Comparison of ENCODE assay signal across 9 cellular contexts in the genomic region with DNA sequence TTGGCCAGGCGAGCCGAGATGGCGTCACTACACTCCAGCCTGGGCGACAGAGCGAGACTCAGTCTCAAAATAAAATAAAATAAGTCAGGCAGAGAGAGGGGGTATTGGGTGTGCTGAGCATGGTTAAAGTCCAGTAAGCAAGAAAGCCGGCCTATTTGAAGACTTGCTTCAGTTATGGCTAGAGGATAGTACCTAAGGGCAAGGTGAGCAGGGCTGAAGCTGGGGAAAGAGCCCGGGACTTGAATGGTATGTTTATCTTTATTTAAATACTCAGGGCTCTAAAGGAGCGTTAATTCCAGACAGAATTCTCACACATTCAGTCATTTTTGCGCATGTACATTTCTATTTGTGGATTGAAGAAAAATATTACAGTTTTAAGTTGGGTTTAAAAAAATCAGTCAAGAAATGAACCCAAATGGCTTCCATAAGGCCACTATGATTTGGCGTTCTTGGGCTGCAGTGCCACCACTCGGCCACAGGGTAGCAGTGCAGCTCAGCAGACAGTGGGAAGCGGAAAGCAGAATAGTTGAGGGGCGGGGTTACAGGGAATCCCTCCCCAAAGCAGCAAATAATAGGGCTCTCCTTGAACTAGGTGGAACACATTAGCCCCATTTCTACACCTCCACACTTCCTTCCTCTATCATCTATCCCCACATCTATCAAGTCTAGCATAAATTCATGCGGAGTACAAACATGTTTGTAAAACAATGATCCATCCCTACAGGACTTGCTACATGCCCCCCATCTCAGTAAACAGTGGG. TPM values are rescaled to one million over a fixed set of nuclear protein-coding genes. Genes with fewer than 3 reads are reported as not detected.
DNase-seq lines count a peak whose midpoint lies in the region; ATAC-seq, FAIRE-seq and TF ChIP-seq lines count a peak whose summit lies in the region.
"Had no signal": no experiment of that assay in that cellular context is flagged by ENCODE, and none has a peak within 500 bp of the region (broad histone marks: within the 10 kb centered on the region; RNA-seq: fewer than 3 reads in every experiment).

No MANE protein-coding gene starts in this region.

- CTCF ChIA-PET in HepG2 (lab: Yijun Ruan, JAX; ENCODE audit: low intra/inter-chr PET ratio, low total read pairs), result interaction anchor here (1.4 to 1.9 kb wide), 2 partner anchors 85 to 245 kb away, joined by 5 to 25 read pairs; a partner anchor contains a TSS

- H3K4me3 ChIP-seq in coronary artery (no peak overlapping the region), HepG2 (replicated peaks in 1 of 3; ENCODE audit: insufficient read depth in 1 of 3, low read depth in 2 of 3, low read length in 3 of 3) (peak overlapping the region in 1 of 3 experiments; percentile 5; a peak in 1 of 6 replicates)

- no peaks in the 10 kb centered on the region for H3K9me3 ChIP-seq in HepG2 (ENCODE audit: low read length)

- no peak overlapping the region for H3K27ac ChIP-seq in coronary artery
- H3K27ac ChIP-seq in HepG2 (ENCODE audit: extremely low read length, insufficient read depth, low read length), result no peak overlapping the region

- no peaks in the 10 kb centered on the region; a peak in 1 of 5 replicates for H3K27me3 ChIP-seq in HepG2 (ENCODE audit: control insufficient read depth in 1 of 2, insufficient read depth in 2 of 2, low read length in 2 of 2)

- H2AFZ ChIP-seq in HepG2 (ENCODE audit: low read length), result peak overlapping the region; percentile 84

- peak overlapping the region; percentile 28; the same call in 1 of the 2 replicates for H3K4me2 ChIP-seq in HepG2 (ENCODE audit: low read depth, low read length)

- TF ChIP-seq EP300 in HepG2 (IDR thresholded peaks at IDR 0.05; ENCODE audit: low read depth in 2 of 2, low read length in 2 of 2) (no peak), HepG2 (CRISPR knock-in tag; IDR thresholded peaks at IDR 0.05; ENCODE audit: borderline replicate concordance) (no peak)

- peak; percentile 87 for TF ChIP-seq CTCF in coronary artery (IDR thresholded peaks at IDR 0.05)
- TF ChIP-seq CTCF in HepG2 (CRISPR knock-in tag; IDR thresholded peaks at IDR 0.05), result peak; percentile 97

- TF ChIP-seq RAD21 in HepG2 (CRISPR knock-in tag; IDR thresholded peaks at IDR 0.05), result peak; percentile 94

- no peak for TF ChIP-seq POLR2A in HepG2 (IDR thresholded peaks at IDR 0.05; ENCODE audit: insufficient read depth in 1 of 2, low read depth in 2 of 2, low read length in 2 of 2)

- POLR2A ChIA-PET in HepG2 (lab: Yijun Ruan, JAX), result interaction anchor here (2.0 kb wide), 1 partner anchor 37 kb away, joined by 11 read pairs; a partner anchor contains a TSS

- H3K9ac ChIP-seq in HepG2 (ENCODE audit: insufficient read depth, low read depth, low read length), result no peak overlapping the region

- H4K20me1 ChIP-seq in HepG2 (ENCODE audit: insufficient read depth, low read length), result no peaks in the 10 kb centered on the region

- H3K79me2 ChIP-seq in HepG2 (ENCODE audit: insufficient read depth, low read length), result no peaks in the 10 kb centered on the region

- peak; percentile 95 for FAIRE-seq in HepG2 (lab: Jason Lieb, UNC)

- in situ Hi-C loops in HepG2 (cut with HindIII; ENCODE audit: extremely low pct_ligation_motif_present, low pct_unique_long_range_greater_than_20kb), result loop anchor here (5.0 to 25.0 kb wide), 2 partner anchors 80 to 250 kb away; no protein-coding TSS in a partner anchor

- no TSS peak for BruUV-seq in HepG2 (replicated peaks; lab: Mats Ljungman, UMichigan)

- DNase-seq in CD1c-positive myeloid dendritic cell (ENCODE audit: extremely low spot score) (peak; percentile 80), NCI-H510A treated with DMSO at 0.1 percent for 48 hours (lab: John Stamatoyannopoulos, UW) (peak; percentile 52), coronary artery (ENCODE audit: low spot score) (peak; percentile 79), HepG2 (ENCODE audit: low spot score) (peak; percentile 80)
- peak; percentile 88 for DNase-seq in activated CD4-positive, alpha-beta T cell treated with anti-CD3 and anti-CD28 coated beads for 48 hours
- DNase-seq in stimulated activated CD4-positive, alpha-beta T cell treated with anti-CD3 and anti-CD28 coated beads, TNF-alpha, amount 100 ng/mL, for 1 hour (ENCODE audit: low read depth in 3 of 3, low spot score in 1 of 3), result peak; percentile 30 to 60 (median 45)

- WGBS in HepG2 (ENCODE audit: low lambda C conversion rate), result 39% methylated on average over 14 of the region's 14 CpGs

- intact Hi-C loops in HepG2 (cut with micrococcal nuclease; ENCODE audit: unreplicated experiment), result loop anchor here (1.0 to 5.0 kb wide), 6 partner anchors 36 to 398 kb away; a partner anchor contains a TSS

- H3K36me3 ChIP-seq in HepG2 (replicated peaks in 1 of 2; ENCODE audit: control insufficient read depth in 1 of 2, insufficient read depth in 2 of 2, low read length in 2 of 2), result no peaks in the 10 kb centered on the region

- ATAC-seq in GM19324 (IDR thresholded peaks at IDR 0.05; ENCODE audit: low FRiP score, unreplicated experiment) (peak; percentile 86), HG03378 (IDR thresholded peaks at IDR 0.05; ENCODE audit: unreplicated experiment) (peak; percentile 96), HepG2 (peak; percentile 99)

- peaks cover 23% of the 10 kb centered on the region for H3K4me1 ChIP-seq in HepG2 (ENCODE audit: insufficient read depth, low read length)

TF ChIP-seq in HepG2, 621 proteins besides CTCF, POLR2A, EP300 and RAD21 (continues in another document):
- TF ChIP-seq, protein P1, sequence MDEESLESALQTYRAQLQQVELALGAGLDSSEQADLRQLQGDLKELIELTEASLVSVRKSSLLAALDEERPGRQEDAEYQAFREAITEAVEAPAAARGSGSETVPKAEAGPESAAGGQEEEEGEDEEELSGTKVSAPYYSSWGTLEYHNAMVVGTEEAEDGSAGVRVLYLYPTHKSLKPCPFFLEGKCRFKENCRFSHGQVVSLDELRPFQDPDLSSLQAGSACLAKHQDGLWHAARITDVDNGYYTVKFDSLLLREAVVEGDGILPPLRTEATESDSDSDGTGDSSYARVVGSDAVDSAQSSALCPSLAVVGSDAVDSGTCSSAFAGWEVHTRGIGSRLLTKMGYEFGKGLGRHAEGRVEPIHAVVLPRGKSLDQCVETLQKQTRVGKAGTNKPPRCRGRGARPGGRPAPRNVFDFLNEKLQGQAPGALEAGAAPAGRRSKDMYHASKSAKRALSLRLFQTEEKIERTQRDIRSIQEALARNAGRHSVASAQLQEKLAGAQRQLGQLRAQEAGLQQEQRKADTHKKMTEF (CRISPR knock-in tag; IDR thresholded peaks at IDR 0.05), result 0 out of 2 replicates have a peak, but pooled peaks have one; percentile 23
- TF ChIP-seq SP1 (IDR thresholded peaks at IDR 0.05), result no peak
- TF ChIP-seq SP1 (CRISPR knock-in tag; IDR thresholded peaks at IDR 0.05), result peak; percentile 36; the same call in 1 of the 2 replicates
- TF ChIP-seq, protein P2, sequence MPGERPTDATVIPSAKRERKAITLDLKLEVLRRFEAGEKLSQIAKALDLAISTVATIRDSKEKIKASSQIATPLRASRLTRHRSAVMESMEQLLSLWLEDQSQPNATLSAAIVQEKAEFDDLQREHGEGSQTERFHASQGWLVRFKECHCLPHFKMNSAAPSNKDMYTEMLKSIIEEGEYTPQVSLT (CRISPR knock-in tag; IDR thresholded peaks at IDR 0.05; ENCODE audit: borderline replicate concordance, low read depth), result no peak

RNA-seq across cellular contexts. Expression of a gene that starts 37.2 kb away (rescaled TPM):
- 31.2 and 34.4 TPM in 2 replicates for total RNA-seq in HepG2 (2016; rRNA removed; fragmentation: Illumina TruSeq; extraction: Trizol)
- 10.0 and 11.1 TPM in 2 replicates for total RNA-seq in HepG2 (2016; cell fraction: cytosol; rRNA removed; fragmentation: Illumina TruSeq; extraction: Trizol; ENCODE audit: low read depth)
- total RNA-seq in HepG2 (2016; cell fraction: insoluble cytoplasmic fraction; rRNA removed; fragmentation: Illumina TruSeq; extraction: Trizol), result 29.9 and 30.5 TPM in 2 replicates
- total RNA-seq in HepG2 (2016; cell fraction: membrane; rRNA removed; fragmentation: Illumina TruSeq; extraction: Trizol), result 23.5 and 24.8 TPM in 2 replicates
- total RNA-seq in HepG2 (2016; cell fraction: nucleus; rRNA removed; fragmentation: Illumina TruSeq; extraction: Trizol), result 35.1 and 41.5 TPM in 2 replicates
- polyA plus RNA-seq in HepG2 (2011; rRNA removed), result 36.4 and 38.0 TPM in 2 replicates
- polyA plus RNA-seq in HepG2 (2011; cell fraction: cytosol; rRNA removed), result 16.2 and 23.4 TPM in 2 replicates
- 45.0 and 62.0 TPM in 2 replicates for polyA plus RNA-seq in HepG2 (2011; cell fraction: nucleus; rRNA removed)
- 51.3 and 74.6 TPM in 2 replicates for polyA plus RNA-seq in HepG2 (2012)
- 2.9 and 3.0 TPM in 2 replicates for polyA plus RNA-seq in HepG2 (2016; cell fraction: cytosol; fragmentation: Illumina TruSeq; extraction: Trizol; ENCODE audit: low read depth)
- polyA plus RNA-seq in HepG2 (2016; cell fraction: insoluble cytoplasmic fraction; fragmentation: Illumina TruSeq; extraction: Trizol; ENCODE audit: low read depth), result 35.7 and 40.1 TPM in 2 replicates
- polyA plus RNA-seq in HepG2 (2016; cell fraction: membrane; fragmentation: Illumina TruSeq; extraction: Trizol; ENCODE audit: low read depth), result 11.6 and 12.8 TPM in 2 replicates
- 49.0 and 51.0 TPM in 2 replicates for polyA plus RNA-seq in HepG2 (2016; cell fraction: nucleus; fragmentation: Illumina TruSeq; extraction: Trizol; ENCODE audit: insufficient read depth, low read depth)
- polyA minus RNA-seq in HepG2 (2011; rRNA and poly(A)+ RNA removed; ENCODE audit: low replicate concordance), result 14.5 and 52.0 TPM in 2 replicates
- polyA minus RNA-seq in HepG2 (2011; cell fraction: cytosol; rRNA and poly(A)+ RNA removed), result 39.4 and 42.6 TPM in 2 replicates
- polyA minus RNA-seq in HepG2 (2011; cell fraction: nucleus; rRNA and poly(A)+ RNA removed), result 112 and 125 TPM in 2 replicates
- total RNA-seq: activated CD8-positive, alpha-beta memory T cell treated with anti-CD3 and anti-CD28 coated beads for 36 hours had no signal

RNA-seq across cellular contexts. Expression of a gene that starts 46.4 kb away (rescaled TPM):
- 2.9 and 6.2 TPM in 2 replicates for total RNA-seq in HepG2 (2016; rRNA removed; fragmentation: Illumina TruSeq; extraction: Trizol)
- total RNA-seq in HepG2 (2016; cell fraction: cytosol; rRNA removed; fragmentation: Illumina TruSeq; extraction: Trizol; ENCODE audit: low read depth), result 5.3 and 6.2 TPM in 2 replicates
- 3.6 and 5.2 TPM in 2 replicates for total RNA-seq in HepG2 (2016; cell fraction: insoluble cytoplasmic fraction; rRNA removed; fragmentation: Illumina TruSeq; extraction: Trizol)
- 3.6 and 4.4 TPM in 2 replicates for total RNA-seq in HepG2 (2016; cell fraction: membrane; rRNA removed; fragmentation: Illumina TruSeq; extraction: Trizol)
- total RNA-seq in HepG2 (2016; cell fraction: nucleus; rRNA removed; fragmentation: Illumina TruSeq; extraction: Trizol), result 6.8 and 11.0 TPM in 2 replicates
- 4.1 and 4.3 TPM in 2 replicates for polyA plus RNA-seq in HepG2 (2011; rRNA removed)
- 2.2 and 2.9 TPM in 2 replicates for polyA plus RNA-seq in HepG2 (2011; cell fraction: cytosol; rRNA removed)
- polyA plus RNA-seq in HepG2 (2011; cell fraction: nucleus; rRNA removed), result 11.5 and 13.7 TPM in 2 replicates
- polyA plus RNA-seq in HepG2 (2012), result 2.1 and 2.5 TPM in 2 replicates
- 0.06 and 0.24 TPM in 2 replicates for polyA plus RNA-seq in HepG2 (2016; cell fraction: cytosol; fragmentation: Illumina TruSeq; extraction: Trizol; ENCODE audit: low read depth)
- polyA plus RNA-seq in HepG2 (2016; cell fraction: insoluble cytoplasmic fraction; fragmentation: Illumina TruSeq; extraction: Trizol; ENCODE audit: low read depth), result 1.1 and 2.0 TPM in 2 replicates
- 0.23 and 0.41 TPM in 2 replicates for polyA plus RNA-seq in HepG2 (2016; cell fraction: membrane; fragmentation: Illumina TruSeq; extraction: Trizol; ENCODE audit: low read depth)
- polyA plus RNA-seq in HepG2 (2016; cell fraction: nucleus; fragmentation: Illumina TruSeq; extraction: Trizol; ENCODE audit: insufficient read depth, low read depth), result 1.8 and 2.0 TPM in 2 replicates
- 19.9 and 26.0 TPM in 2 replicates for polyA minus RNA-seq in HepG2 (2011; rRNA and poly(A)+ RNA removed; ENCODE audit: low replicate concordance)
- 7.2 and 9.9 TPM in 2 replicates for polyA minus RNA-seq in HepG2 (2011; cell fraction: cytosol; rRNA and poly(A)+ RNA removed)
- 42.9 and 59.2 TPM in 2 replicates for polyA minus RNA-seq in HepG2 (2011; cell fraction: nucleus; rRNA and poly(A)+ RNA removed)
- total RNA-seq: activated CD8-positive, alpha-beta memory T cell treated with anti-CD3 and anti-CD28 coated beads for 36 hours had no signal
